Comparison of ENCODE assay signal across 18 cellular contexts in genomic region chr21:26490771-26491170, GRCh38.
DNase-seq lines count a peak whose midpoint lies in the region; ATAC-seq, FAIRE-seq and TF ChIP-seq lines count a peak whose summit lies in the region.
"Had no signal": no experiment of that assay in that cellular context is flagged by ENCODE, and none has a peak within 500 bp of the region (broad histone marks: within the 10 kb centered on the region; RNA-seq: fewer than 3 reads in every experiment).

No MANE protein-coding gene starts in this region.

- peak overlapping the region; percentile 90 for H3K27ac ChIP-seq in A673 (ENCODE audit: low read depth, low read length, poor library complexity, severe bottlenecking)
- H3K27ac ChIP-seq in ectodermal cell (ENCODE audit: insufficient read depth, low read depth, low read length, poor library complexity, severe bottlenecking), result peak overlapping the region; percentile 86
- H3K27ac ChIP-seq: A549, brain microvascular endothelial cell, Peyer's patch, WERI-Rb-1 had no signal

- FAIRE-seq in urothelium cell line (lab: Jason Lieb, UNC), result no peak
- FAIRE-seq: A549 had no signal

- TF ChIP-seq CTCF in A673 (conservative IDR thresholded peaks at IDR 0.05; ENCODE audit: low read depth, low read length) (no peak), mesothelial cell of epicardium (IDR thresholded peaks at IDR 0.05; ENCODE audit: unreplicated experiment) (no peak), progenitor cell of endocrine pancreas (IDR thresholded peaks at IDR 0.05; ENCODE audit: unreplicated experiment) (no peak)

- no peaks in the 10 kb centered on the region for H3K36me3 ChIP-seq in A673 (ENCODE audit: insufficient read depth, low read length, poor library complexity, severe bottlenecking)
- no peaks in the 10 kb centered on the region for H3K36me3 ChIP-seq in ectodermal cell (ENCODE audit: control insufficient read depth, insufficient read depth, low read length)
- H3K36me3 ChIP-seq: brain microvascular endothelial cell, Peyer's patch, WERI-Rb-1 had no signal

- ATAC-seq in GM18520 (IDR thresholded peaks at IDR 0.05; ENCODE audit: unreplicated experiment), result no peak
- ATAC-seq: A549 had no signal

- 36 to 52% methylated on average over 2 of the region's 2 CpGs for WGBS in ectodermal cell, 2 experiments

- H3K9me3 ChIP-seq in A673 (ENCODE audit: low read depth, low read length, poor library complexity, severe bottlenecking), result no peaks in the 10 kb centered on the region
- H3K9me3 ChIP-seq in ectodermal cell (ENCODE audit: control insufficient read depth, low read length), result no peaks in the 10 kb centered on the region
- H3K9me3 ChIP-seq: A549, Peyer's patch had no signal

- BruUV-seq in A673 (replicated peaks; lab: Mats Ljungman, UMichigan), result no TSS peak

- intact Hi-C loops in A673 (cut with micrococcal nuclease; ENCODE audit: unreplicated experiment), result loop anchor here (2.0 kb wide), 1 partner anchor 78 kb away; no protein-coding TSS in a partner anchor

- H3K27ac Mint-ChIP-seq in mesothelial cell of epicardium (peak overlapping the region; percentile 81), progenitor cell of endocrine pancreas (no peak overlapping the region)
- H3K27ac Mint-ChIP-seq: memory B cell had no signal

- H3K36me3 Mint-ChIP-seq in mesothelial cell of epicardium (peaks cover 2% of the 10 kb centered on the region), progenitor cell of endocrine pancreas (ENCODE audit: insufficient read depth) (peaks cover 11% of the 10 kb centered on the region)
- H3K36me3 Mint-ChIP-seq: memory B cell had no signal

- H3K4me1 Mint-ChIP-seq in mesothelial cell of epicardium (peaks cover 30% of the 10 kb centered on the region), progenitor cell of endocrine pancreas (ENCODE audit: low read depth) (no peaks in the 10 kb centered on the region)

- no peak overlapping the region for H3K4me3 Mint-ChIP-seq in mesothelial cell of epicardium
- H3K4me3 Mint-ChIP-seq in progenitor cell of endocrine pancreas (ENCODE audit: low read depth), result no peak overlapping the region
- H3K4me3 Mint-ChIP-seq: memory B cell had no signal

- CTCF ChIA-PET in A673 (lab: Charles Lee), result no interaction called here

- POLR2A ChIA-PET in A673 (lab: Charles Lee; ENCODE audit: low non-redundant PET), result interaction anchor here (0.6 kb wide), 1 partner anchor 63 kb away, joined by 3 read pairs; no protein-coding TSS in a partner anchor

- no peaks in the 10 kb centered on the region for H3K9me3 Mint-ChIP-seq in mesothelial cell of epicardium
- H3K9me3 Mint-ChIP-seq in progenitor cell of endocrine pancreas (ENCODE audit: low read depth), result no peaks in the 10 kb centered on the region

- H3K4me1 ChIP-seq in A673 (ENCODE audit: insufficient read depth, low read length, poor library complexity, severe bottlenecking) (peaks cover 62% of the 10 kb centered on the region), ectodermal cell (ENCODE audit: control insufficient read depth, insufficient read depth, low read length) (peaks cover 20% of the 10 kb centered on the region)
- H3K4me1 ChIP-seq: A549, Peyer's patch had no signal

- H3K4me3 ChIP-seq in A673 (ENCODE audit: low read depth, low read length, poor library complexity, severe bottlenecking) (no peak overlapping the region), ectodermal cell (ENCODE audit: insufficient read depth, low read depth, low read length) (no peak overlapping the region)
- H3K4me3 ChIP-seq: A549, Peyer's patch had no signal

- H3K27me3 ChIP-seq in A673 (replicated peaks; ENCODE audit: insufficient read depth, low read depth, low read length, poor library complexity) (no peaks in the 10 kb centered on the region), ectodermal cell (ENCODE audit: control insufficient read depth, insufficient read depth, low read length, poor library complexity, severe bottlenecking) (no peaks in the 10 kb centered on the region)
- H3K27me3 ChIP-seq: brain microvascular endothelial cell, Peyer's patch had no signal

- peak; percentile 78 for DNase-seq in A673 (ENCODE audit: low spot score)
- DNase-seq in LHCN-M2 (ENCODE audit: low read depth), result peak; percentile 75
- no peak for DNase-seq in mesothelial cell of epicardium (ENCODE audit: low spot score in 2 of 2, unreplicated experiment in 2 of 2)
- no peak for DNase-seq in progenitor cell of endocrine pancreas (ENCODE audit: low spot score, unreplicated experiment)
- no peak for DNase-seq in urothelium cell line (ENCODE audit: low spot score)
- no peak for DNase-seq in activated T-cell treated with anti-CD3 and anti-CD28 coated beads, Interleukin-2, amount 50 U/mL, for 1 hour
- DNase-seq: brain microvascular endothelial cell; effector CD8-positive, alpha-beta T cell; NCI-H187 treated with DMSO at 0.1 percent for 48 hours; NCI-H748 treated with DMSO at 0.1 percent for 48 hours; Peyer's patch; posterior cingulate gyrus; substantia nigra; WERI-Rb-1 had no signal

- H3K27me3 Mint-ChIP-seq in mesothelial cell of epicardium (ENCODE audit: low read depth) (no peaks in the 10 kb centered on the region), progenitor cell of endocrine pancreas (no peaks in the 10 kb centered on the region)

Comparison
In these comparisons a context has a peak if more than half of its experiments do, and no peak if none do; other contexts are left out.
1. DNase-seq: peak in A673 (single experiment) and LHCN-M2 (single experiment); none in mesothelial cell of epicardium (0 of 2), progenitor cell of endocrine pancreas (single experiment), urothelium cell line (single experiment) and activated T-cell treated with anti-CD3 and anti-CD28 coated beads, Interleukin-2, amount 50 U/mL, for 1 hour (single experiment).